Comparison of ENCODE assay signal across 33 cellular contexts in the genomic region with DNA sequence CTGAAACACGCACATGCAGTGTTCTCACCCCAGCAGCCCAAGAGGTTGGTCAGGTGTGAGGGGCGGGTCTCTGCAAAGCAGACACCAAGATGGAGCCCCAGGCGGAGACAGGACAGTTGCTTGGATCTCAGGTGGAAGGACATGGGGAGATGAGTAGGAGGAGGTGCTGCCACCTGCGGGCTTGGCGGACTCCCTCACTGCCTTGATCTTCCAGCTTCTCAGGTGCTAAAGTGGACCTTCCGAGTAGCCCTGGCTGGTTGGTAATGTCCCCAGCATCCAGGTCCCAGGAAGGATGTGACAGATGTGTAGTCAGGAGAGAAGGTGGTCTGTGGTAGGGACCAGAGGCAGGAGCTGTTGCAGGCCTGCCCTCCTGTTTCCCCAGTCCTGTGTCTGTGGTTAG.
DNase-seq lines count a peak whose midpoint lies in the region; ATAC-seq and TF ChIP-seq lines count a peak whose summit lies in the region.
"Had no signal": no experiment of that assay in that cellular context is flagged by ENCODE, and none has a peak within 500 bp of the region (broad histone marks: within the 10 kb centered on the region; RNA-seq: fewer than 3 reads in every experiment).

No MANE protein-coding gene starts in this region.

- ATAC-seq in PC-3 (no peak), foreskin keratinocyte (peak; percentile 50), SK-N-SH treated with all-trans-retinoic acid at 6 μM for 48 hours (no peak)
- ATAC-seq: heart left ventricle, left ventricle myocardium superior, right cardiac atrium had no signal

- H3K9me3 Mint-ChIP-seq in H9 = peaks cover 0 to 2% of the 10 kb centered on the region in 2 experiments; a peak in 1 of 5 replicates
- H3K9me3 Mint-ChIP-seq: activated CD4-positive, alpha-beta memory T cell treated with anti-CD3 and anti-CD28 coated beads, Interleukin-2, amount 10 ng/mL, durations not matched to agents 7 days and 5 days; activated naive CD4-positive, alpha-beta T cell treated with anti-CD3 and anti-CD28 coated beads, Interleukin-2, amount 10 ng/mL, durations not matched to agents 7 days and 5 days; IgD-negative memory B cell had no signal

- no peaks in the 10 kb centered on the region for H3K23me2 ChIP-seq in H9 (ENCODE audit: insufficient read length, low read depth, low read length, poor library complexity, severe bottlenecking)

- H4K91ac ChIP-seq in H9 (ENCODE audit: insufficient read length, low read depth, low read length) = no peak overlapping the region

- POLR2A ChIA-PET in PC-3 (lab: Charles Lee; ENCODE audit: unreplicated experiment) = no interaction called here

- H4K5ac ChIP-seq in H9 (ENCODE audit: insufficient read length, low read depth, low read length) = no peak overlapping the region

- H3K27me3 Mint-ChIP-seq in H9 (ENCODE audit: low read depth) = peaks cover 7% of the 10 kb centered on the region
- H3K27me3 Mint-ChIP-seq: activated CD4-positive, alpha-beta memory T cell treated with anti-CD3 and anti-CD28 coated beads, Interleukin-2, amount 10 ng/mL, durations not matched to agents 7 days and 5 days; activated naive CD4-positive, alpha-beta T cell treated with anti-CD3 and anti-CD28 coated beads, Interleukin-2, amount 10 ng/mL, durations not matched to agents 7 days and 5 days had no signal

- no peaks in the 10 kb centered on the region for H3F3A ChIP-seq in PC-3 (ENCODE audit: low read length, unreplicated experiment)

- no peak overlapping the region for H2BK20ac ChIP-seq in H9 (ENCODE audit: low read depth, low read length, poor library complexity, severe bottlenecking)

- H2AFZ ChIP-seq in H9 (ENCODE audit: low read length) = no peak overlapping the region
- H2AFZ ChIP-seq in PC-3 (ENCODE audit: low read length) = no peak overlapping the region
- H2AFZ ChIP-seq: GM23248 had no signal

- H3K9me3 ChIP-seq in H9 (ENCODE audit: control insufficient read depth, low read depth, low read length) (no peaks in the 10 kb centered on the region), PC-3 (ENCODE audit: low read length) (peaks cover 13% of the 10 kb centered on the region)
- H3K9me3 ChIP-seq: adrenal gland, BLaER1, esophagus squamous epithelium, heart left ventricle, SK-N-SH, tibial artery, vagina had no signal

- H3K4me3 ChIP-seq in PC-3 (ENCODE audit: low read length) = no peak overlapping the region
- H3K4me3 ChIP-seq: adrenal gland, BLaER1, esophagus squamous epithelium, GM23248, heart left ventricle, tibial artery, vagina had no signal

- no peaks in the 10 kb centered on the region for H4K20me1 ChIP-seq in H9 (ENCODE audit: control insufficient read depth, insufficient read depth, insufficient read length)
- H4K20me1 ChIP-seq in PC-3 (ENCODE audit: low read length) = no peaks in the 10 kb centered on the region
- H4K20me1 ChIP-seq: BLaER1 had no signal

- no peak overlapping the region; a peak in 1 of 5 replicates for H3K4me3 Mint-ChIP-seq in H9
- H3K4me3 Mint-ChIP-seq: activated CD4-positive, alpha-beta memory T cell treated with anti-CD3 and anti-CD28 coated beads, Interleukin-2, amount 10 ng/mL, durations not matched to agents 7 days and 5 days; activated naive CD4-positive, alpha-beta T cell treated with anti-CD3 and anti-CD28 coated beads, Interleukin-2, amount 10 ng/mL, durations not matched to agents 7 days and 5 days; HFFc6; IgD-negative memory B cell had no signal

- peaks cover 0 to 6% (median 0%) of the 10 kb centered on the region in 3 experiments; a peak in 1 of 7 replicates for H3K36me3 Mint-ChIP-seq in H9 (ENCODE audit: insufficient read depth in 1 of 3, low read depth in 3 of 3)
- H3K36me3 Mint-ChIP-seq: activated naive CD4-positive, alpha-beta T cell treated with anti-CD3 and anti-CD28 coated beads, Interleukin-2, amount 10 ng/mL, durations not matched to agents 7 days and 5 days; IgD-negative memory B cell had no signal

- H3K79me2 ChIP-seq in H9 (ENCODE audit: insufficient read depth, low read length) = no peaks in the 10 kb centered on the region
- no peaks in the 10 kb centered on the region for H3K79me2 ChIP-seq in PC-3 (ENCODE audit: low read length)

- no peak overlapping the region; the same call in 1 of the 2 replicates for H3K14ac ChIP-seq in H9 (ENCODE audit: insufficient read depth, low read length)

- no peak overlapping the region for H2BK12ac ChIP-seq in H9 (ENCODE audit: insufficient read length, low read depth, low read length)

- H2AK5ac ChIP-seq in H9 (ENCODE audit: insufficient read length, low read length) = no peak overlapping the region

- H3K4me1 Mint-ChIP-seq in H9 = peaks cover 2 to 6% of the 10 kb centered on the region in 2 experiments; a peak in 2 of 4 replicates
- H3K4me1 Mint-ChIP-seq: activated CD4-positive, alpha-beta memory T cell treated with anti-CD3 and anti-CD28 coated beads, Interleukin-2, amount 10 ng/mL, durations not matched to agents 7 days and 5 days; activated naive CD4-positive, alpha-beta T cell treated with anti-CD3 and anti-CD28 coated beads, Interleukin-2, amount 10 ng/mL, durations not matched to agents 7 days and 5 days; IgD-negative memory B cell had no signal

- no TSS peak for BruUV-seq in PC-3 (replicated peaks; lab: Mats Ljungman, UMichigan)

- no peaks in the 10 kb centered on the region for H3K36me3 ChIP-seq in PC-3 (ENCODE audit: low read depth, low read length)
- H3K36me3 ChIP-seq: adrenal gland, BLaER1, esophagus squamous epithelium, heart left ventricle, tibial artery, vagina had no signal

- no CpG with 5 or more reads among the region's 6 CpGs for WGBS in H9 (ENCODE audit: extremely low coverage, insufficient read length, low lambda C conversion rate)

- TF ChIP-seq CTCF in H9 (conservative IDR thresholded peaks at IDR 0.05) (0 out of 3 replicates have a peak, but pooled peaks have one; percentile 21), PC-3 (conservative IDR thresholded peaks at IDR 0.05; ENCODE audit: low read depth, low read length) (peak; percentile 43), foreskin keratinocyte (conservative IDR thresholded peaks at IDR 0.05) (peak; percentile 46)

- no peak overlapping the region for H2BK15ac ChIP-seq in H9 (ENCODE audit: low read depth, low read length)

- no peak overlapping the region for H4K8ac ChIP-seq in H9 (replicated peaks; ENCODE audit: insufficient read length, low read depth, low read length)

- H3K4ac ChIP-seq in H9 (ENCODE audit: low read depth, low read length) = no peak overlapping the region

- H3K27ac Mint-ChIP-seq in H9 = no peak overlapping the region
- H3K27ac Mint-ChIP-seq: activated CD4-positive, alpha-beta memory T cell treated with anti-CD3 and anti-CD28 coated beads, Interleukin-2, amount 10 ng/mL, durations not matched to agents 7 days and 5 days; activated naive CD4-positive, alpha-beta T cell treated with anti-CD3 and anti-CD28 coated beads, Interleukin-2, amount 10 ng/mL, durations not matched to agents 7 days and 5 days; HFFc6; IgD-negative memory B cell had no signal

- H3K18ac ChIP-seq in H9 (ENCODE audit: insufficient read length, low read depth, low read length) = no peak overlapping the region

- CTCF ChIA-PET in PC-3 (lab: Charles Lee) = no interaction called here

- no peak overlapping the region for H3T11ph ChIP-seq in H9 (ENCODE audit: low read length)

- H3K4me2 ChIP-seq in H9 (ENCODE audit: insufficient read depth, insufficient read length, low read length) (no peak overlapping the region), PC-3 (ENCODE audit: low read length) (no peak overlapping the region)
- H3K4me2 ChIP-seq: BLaER1, SK-N-SH had no signal

- intact Hi-C loops in PC-3 (cut with micrococcal nuclease) = no loop called here

- H3K9ac ChIP-seq in H9 (ENCODE audit: extremely low read depth, insufficient read length, low read length) (no peak overlapping the region), PC-3 (ENCODE audit: low read length) (no peak overlapping the region)
- H3K9ac ChIP-seq: BLaER1, GM23248, SK-N-SH had no signal

- H2BK120ac ChIP-seq in H9 (ENCODE audit: low read depth, low read length, poor library complexity, severe bottlenecking) = no peak overlapping the region

- DNase-seq in A172 (ENCODE audit: low spot score) = peak; percentile 7
- no peak for DNase-seq in H9
- no peak for DNase-seq in PC-3
- peak in 1 of 2 donors; percentile 11 for DNase-seq in foreskin keratinocyte
- DNase-seq in activated naive CD4-positive, alpha-beta T cell (lab: John Stamatoyannopoulos, UW) = no peak
- DNase-seq in NCI-H1092 treated with DMSO at 0.1 percent for 48 hours (lab: John Stamatoyannopoulos, UW) = no peak
- DNase-seq: activated CD4-positive, alpha-beta memory T cell treated with anti-CD3 and anti-CD28 coated beads, Interleukin-2, amount 10 ng/mL, durations not matched to agents 7 days and 5 days; activated CD4-positive, alpha-beta T cell treated with anti-CD3 and anti-CD28 coated beads for 1 hour; activated CD8-positive, alpha-beta memory T cell treated with anti-CD3 and anti-CD28 coated beads, Interleukin-2, amount 50 U/mL, for 48 hours; activated naive CD4-positive, alpha-beta T cell treated with anti-CD3 and anti-CD28 coated beads, Interleukin-2, amount 10 ng/mL, durations not matched to agents 7 days and 5 days; adrenal gland; dermis blood vessel endothelial cell; esophagus squamous epithelium; foreskin melanocyte; GM23248; heart left ventricle; HFFc6; kidney; left ventricle myocardium superior; NCI-H1092; NCI-H2081; NCI-H446 treated with DMSO at 0.1 percent for 48 hours; NCI-H774; right cardiac atrium; SK-N-SH; stimulated activated CD4-positive, alpha-beta T cell treated with anti-CD3 and anti-CD28 coated beads, Interleukin-12 subunit alpha, Interleukin-12 subunit beta, amount 100 ng/mL, for 4 hours; stimulated activated CD4-positive, alpha-beta T cell treated with anti-CD3 and anti-CD28 coated beads, Interleukin-4, amount 100 ng/mL, for 1 hour; T-helper 2 cell; tibial artery had no signal

- H3K9me2 ChIP-seq in PC-3 (replicated peaks; ENCODE audit: low read length) = no peaks in the 10 kb centered on the region
- H3K9me2 ChIP-seq: SK-N-SH had no signal

- H3K27ac ChIP-seq in H9 (ENCODE audit: insufficient read length, low read depth, low read length) (no peak overlapping the region), PC-3 (ENCODE audit: low read length) (no peak overlapping the region), foreskin keratinocyte (no peak overlapping the region)
- H3K27ac ChIP-seq: adrenal gland, BLaER1, esophagus squamous epithelium, GM23248, heart left ventricle, tibial artery, vagina had no signal

- H3K27me3 ChIP-seq in H9 (ENCODE audit: insufficient read depth, low read length) = no peaks in the 10 kb centered on the region
- H3K27me3 ChIP-seq in PC-3 (ENCODE audit: low read length) = 0 out of 2 replicates have a peak, but pooled peaks cover 4% of the 10 kb centered on the region
- no peaks in the 10 kb centered on the region for H3K27me3 ChIP-seq in foreskin keratinocyte
- H3K27me3 ChIP-seq: adrenal gland, BLaER1, vagina had no signal

- H3K56ac ChIP-seq in H9 (ENCODE audit: insufficient read length, low read depth, low read length) = no peak overlapping the region

- H3K23ac ChIP-seq in H9 (ENCODE audit: insufficient read length, low read depth, low read length) = no peak overlapping the region

- no peak overlapping the region for H2BK5ac ChIP-seq in H9 (ENCODE audit: insufficient read length, low read length)

- H3K79me1 ChIP-seq in H9 (ENCODE audit: insufficient read depth, low read depth, low read length, poor library complexity, severe bottlenecking) = no peaks in the 10 kb centered on the region

- H3K4me1 ChIP-seq in H9 (ENCODE audit: insufficient read depth, low read length) (no peaks in the 10 kb centered on the region), PC-3 (ENCODE audit: insufficient read depth, low read length) (no peaks in the 10 kb centered on the region), foreskin keratinocyte (no peaks in the 10 kb centered on the region)
- H3K4me1 ChIP-seq: adrenal gland, BLaER1, esophagus squamous epithelium, heart left ventricle, tibial artery, vagina had no signal
